In the genomic region with DNA sequence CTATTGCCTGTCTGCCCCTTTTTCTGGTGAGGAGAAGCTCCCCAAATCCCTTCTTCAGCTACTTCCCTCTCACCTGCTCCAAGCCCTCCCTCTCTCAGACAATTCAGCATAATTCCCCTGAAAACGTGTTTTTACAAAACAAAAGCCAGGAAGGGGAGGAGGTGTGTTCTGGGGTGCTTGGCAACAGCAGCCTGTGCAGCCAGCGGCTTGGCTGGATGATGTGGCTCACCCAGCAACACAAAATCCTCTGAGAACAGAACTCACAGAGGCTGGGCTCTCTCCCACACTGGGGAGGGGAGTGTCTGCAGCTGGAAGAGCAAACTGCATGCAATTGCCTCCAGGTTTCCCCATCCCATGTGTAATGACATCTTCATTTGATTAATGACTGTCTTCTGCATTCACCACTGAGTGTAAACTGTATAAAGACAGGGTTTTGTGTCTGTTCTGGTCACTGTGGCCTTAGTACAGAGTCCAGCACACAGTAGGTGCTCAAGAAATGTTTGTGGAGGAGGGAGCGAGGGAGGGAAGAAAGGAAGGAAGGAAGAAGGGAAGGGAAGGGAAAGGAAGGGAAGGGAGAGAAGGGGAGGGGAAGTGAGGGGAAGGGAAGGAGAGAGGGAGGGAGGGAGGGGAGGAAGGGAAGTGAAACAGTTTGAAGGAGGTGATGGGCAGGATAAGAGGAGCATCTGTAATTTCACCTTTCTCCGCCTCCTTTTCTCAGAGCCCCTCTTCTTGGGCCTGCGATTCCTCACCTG, we compare ENCODE assay signal across 1 cellular context.
TF ChIP-seq lines count a peak whose summit lies in the region.

No MANE protein-coding gene starts in this region.

TF ChIP-seq in WTC11, 78 proteins besides CTCF, POLR2A, EP300 and RAD21 (continued from another document):
- TF ChIP-seq GRHL2 (CRISPR knock-in tag; IDR thresholded peaks at IDR 0.05; ENCODE audit: insufficient replicate concordance, severe bottlenecking) (no peak), FOXP1 (CRISPR knock-in tag; IDR thresholded peaks at IDR 0.05; ENCODE audit: borderline replicate concordance) (no peak), ZNF396 (CRISPR knock-in tag; IDR thresholded peaks at IDR 0.05; ENCODE audit: borderline replicate concordance) (no peak), JUN (CRISPR knock-in tag; IDR thresholded peaks at IDR 0.05) (no peak), ZNF532 (CRISPR knock-in tag; IDR thresholded peaks at IDR 0.05; ENCODE audit: borderline replicate concordance) (no peak), SMAD4 (CRISPR knock-in tag; IDR thresholded peaks at IDR 0.05) (no peak), FOXK1 (CRISPR knock-in tag; IDR thresholded peaks at IDR 0.05) (peak; percentile 67), ZNF423 (CRISPR knock-in tag; IDR thresholded peaks at IDR 0.05) (no peak), PRRX2 (CRISPR knock-in tag; IDR thresholded peaks at IDR 0.05) (no peak), NR1H2 (CRISPR knock-in tag; IDR thresholded peaks at IDR 0.05) (no peak), MYBL2 (CRISPR knock-in tag; IDR thresholded peaks at IDR 0.05) (no peak), NFE2L1 (CRISPR knock-in tag; IDR thresholded peaks at IDR 0.05) (peak; percentile 82), OVOL2 (CRISPR knock-in tag; IDR thresholded peaks at IDR 0.05; ENCODE audit: borderline replicate concordance) (no peak), ARID4B (CRISPR knock-in tag; IDR thresholded peaks at IDR 0.05; ENCODE audit: borderline replicate concordance) (no peak), ZNF263 (CRISPR knock-in tag; IDR thresholded peaks at IDR 0.05; ENCODE audit: low read depth) (no peak), ATF1 (CRISPR knock-in tag; IDR thresholded peaks at IDR 0.05) (no peak), TP53 (CRISPR knock-in tag; IDR thresholded peaks at IDR 0.05) (0 out of 2 replicates have a peak, but pooled peaks have one; percentile 51), ESRRA (CRISPR knock-in tag; IDR thresholded peaks at IDR 0.05; ENCODE audit: borderline replicate concordance) (no peak), MXD4 (CRISPR knock-in tag; IDR thresholded peaks at IDR 0.05; ENCODE audit: borderline replicate concordance) (no peak), ZNF671 (CRISPR knock-in tag; IDR thresholded peaks at IDR 0.05) (no peak), ELF4 (CRISPR knock-in tag; IDR thresholded peaks at IDR 0.05; ENCODE audit: low read depth) (no peak), ZNF232 (CRISPR knock-in tag; IDR thresholded peaks at IDR 0.05) (no peak), SMAD3 (CRISPR knock-in tag; IDR thresholded peaks at IDR 0.05; ENCODE audit: borderline replicate concordance) (no peak), GABPB1 (CRISPR knock-in tag; IDR thresholded peaks at IDR 0.05) (no peak)
- TF ChIP-seq, protein P1, sequence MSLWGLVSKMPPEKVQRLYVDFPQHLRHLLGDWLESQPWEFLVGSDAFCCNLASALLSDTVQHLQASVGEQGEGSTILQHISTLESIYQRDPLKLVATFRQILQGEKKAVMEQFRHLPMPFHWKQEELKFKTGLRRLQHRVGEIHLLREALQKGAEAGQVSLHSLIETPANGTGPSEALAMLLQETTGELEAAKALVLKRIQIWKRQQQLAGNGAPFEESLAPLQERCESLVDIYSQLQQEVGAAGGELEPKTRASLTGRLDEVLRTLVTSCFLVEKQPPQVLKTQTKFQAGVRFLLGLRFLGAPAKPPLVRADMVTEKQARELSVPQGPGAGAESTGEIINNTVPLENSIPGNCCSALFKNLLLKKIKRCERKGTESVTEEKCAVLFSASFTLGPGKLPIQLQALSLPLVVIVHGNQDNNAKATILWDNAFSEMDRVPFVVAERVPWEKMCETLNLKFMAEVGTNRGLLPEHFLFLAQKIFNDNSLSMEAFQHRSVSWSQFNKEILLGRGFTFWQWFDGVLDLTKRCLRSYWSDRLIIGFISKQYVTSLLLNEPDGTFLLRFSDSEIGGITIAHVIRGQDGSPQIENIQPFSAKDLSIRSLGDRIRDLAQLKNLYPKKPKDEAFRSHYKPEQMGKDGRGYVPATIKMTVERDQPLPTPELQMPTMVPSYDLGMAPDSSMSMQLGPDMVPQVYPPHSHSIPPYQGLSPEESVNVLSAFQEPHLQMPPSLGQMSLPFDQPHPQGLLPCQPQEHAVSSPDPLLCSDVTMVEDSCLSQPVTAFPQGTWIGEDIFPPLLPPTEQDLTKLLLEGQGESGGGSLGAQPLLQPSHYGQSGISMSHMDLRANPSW (CRISPR knock-in tag; conservative IDR thresholded peaks at IDR 0.05; ENCODE audit: low read depth): no peak
- TF ChIP-seq, protein P2, sequence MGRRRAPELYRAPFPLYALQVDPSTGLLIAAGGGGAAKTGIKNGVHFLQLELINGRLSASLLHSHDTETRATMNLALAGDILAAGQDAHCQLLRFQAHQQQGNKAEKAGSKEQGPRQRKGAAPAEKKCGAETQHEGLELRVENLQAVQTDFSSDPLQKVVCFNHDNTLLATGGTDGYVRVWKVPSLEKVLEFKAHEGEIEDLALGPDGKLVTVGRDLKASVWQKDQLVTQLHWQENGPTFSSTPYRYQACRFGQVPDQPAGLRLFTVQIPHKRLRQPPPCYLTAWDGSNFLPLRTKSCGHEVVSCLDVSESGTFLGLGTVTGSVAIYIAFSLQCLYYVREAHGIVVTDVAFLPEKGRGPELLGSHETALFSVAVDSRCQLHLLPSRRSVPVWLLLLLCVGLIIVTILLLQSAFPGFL (CRISPR knock-in tag; IDR thresholded peaks at IDR 0.05; ENCODE audit: borderline replicate concordance): no peak
- TF ChIP-seq, protein P3, sequence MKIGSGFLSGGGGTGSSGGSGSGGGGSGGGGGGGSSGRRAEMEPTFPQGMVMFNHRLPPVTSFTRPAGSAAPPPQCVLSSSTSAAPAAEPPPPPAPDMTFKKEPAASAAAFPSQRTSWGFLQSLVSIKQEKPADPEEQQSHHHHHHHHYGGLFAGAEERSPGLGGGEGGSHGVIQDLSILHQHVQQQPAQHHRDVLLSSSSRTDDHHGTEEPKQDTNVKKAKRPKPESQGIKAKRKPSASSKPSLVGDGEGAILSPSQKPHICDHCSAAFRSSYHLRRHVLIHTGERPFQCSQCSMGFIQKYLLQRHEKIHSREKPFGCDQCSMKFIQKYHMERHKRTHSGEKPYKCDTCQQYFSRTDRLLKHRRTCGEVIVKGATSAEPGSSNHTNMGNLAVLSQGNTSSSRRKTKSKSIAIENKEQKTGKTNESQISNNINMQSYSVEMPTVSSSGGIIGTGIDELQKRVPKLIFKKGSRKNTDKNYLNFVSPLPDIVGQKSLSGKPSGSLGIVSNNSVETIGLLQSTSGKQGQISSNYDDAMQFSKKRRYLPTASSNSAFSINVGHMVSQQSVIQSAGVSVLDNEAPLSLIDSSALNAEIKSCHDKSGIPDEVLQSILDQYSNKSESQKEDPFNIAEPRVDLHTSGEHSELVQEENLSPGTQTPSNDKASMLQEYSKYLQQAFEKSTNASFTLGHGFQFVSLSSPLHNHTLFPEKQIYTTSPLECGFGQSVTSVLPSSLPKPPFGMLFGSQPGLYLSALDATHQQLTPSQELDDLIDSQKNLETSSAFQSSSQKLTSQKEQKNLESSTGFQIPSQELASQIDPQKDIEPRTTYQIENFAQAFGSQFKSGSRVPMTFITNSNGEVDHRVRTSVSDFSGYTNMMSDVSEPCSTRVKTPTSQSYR (CRISPR knock-in tag; IDR thresholded peaks at IDR 0.05): no peak
- TF ChIP-seq, protein P4, sequence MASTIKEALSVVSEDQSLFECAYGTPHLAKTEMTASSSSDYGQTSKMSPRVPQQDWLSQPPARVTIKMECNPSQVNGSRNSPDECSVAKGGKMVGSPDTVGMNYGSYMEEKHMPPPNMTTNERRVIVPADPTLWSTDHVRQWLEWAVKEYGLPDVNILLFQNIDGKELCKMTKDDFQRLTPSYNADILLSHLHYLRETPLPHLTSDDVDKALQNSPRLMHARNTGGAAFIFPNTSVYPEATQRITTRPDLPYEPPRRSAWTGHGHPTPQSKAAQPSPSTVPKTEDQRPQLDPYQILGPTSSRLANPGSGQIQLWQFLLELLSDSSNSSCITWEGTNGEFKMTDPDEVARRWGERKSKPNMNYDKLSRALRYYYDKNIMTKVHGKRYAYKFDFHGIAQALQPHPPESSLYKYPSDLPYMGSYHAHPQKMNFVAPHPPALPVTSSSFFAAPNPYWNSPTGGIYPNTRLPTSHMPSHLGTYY (CRISPR knock-in tag; IDR thresholded peaks at IDR 0.05): no peak
- TF ChIP-seq, protein P5, sequence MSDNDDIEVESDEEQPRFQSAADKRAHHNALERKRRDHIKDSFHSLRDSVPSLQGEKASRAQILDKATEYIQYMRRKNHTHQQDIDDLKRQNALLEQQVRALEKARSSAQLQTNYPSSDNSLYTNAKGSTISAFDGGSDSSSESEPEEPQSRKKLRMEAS (CRISPR knock-in tag; IDR thresholded peaks at IDR 0.05): no peak
TF ChIP-seq in WTC11: peak in this region for 6.
